Comparison of ENCODE assay signal across 23 cellular contexts in the genomic region with DNA sequence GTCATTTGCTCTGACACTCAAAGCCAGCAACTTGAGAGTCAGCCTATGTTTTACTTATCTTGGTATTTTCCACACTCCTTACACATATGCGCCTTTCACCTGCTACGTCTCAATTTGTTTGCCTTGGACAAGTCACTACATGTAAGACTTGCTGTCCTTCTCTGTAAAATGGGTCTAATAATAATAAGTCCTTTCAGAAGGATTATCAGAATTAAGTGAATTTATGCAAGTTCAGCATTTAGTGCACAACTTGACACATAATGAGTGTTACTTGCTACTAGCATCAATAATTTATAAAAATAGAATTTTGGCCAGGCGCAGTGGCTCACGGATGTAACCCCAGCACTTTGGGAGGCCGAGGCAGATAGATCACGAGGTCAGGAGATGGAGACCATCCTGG.
DNase-seq lines count a peak whose midpoint lies in the region; ATAC-seq and TF ChIP-seq lines count a peak whose summit lies in the region.
"Had no signal": no experiment of that assay in that cellular context is flagged by ENCODE, and none has a peak within 500 bp of the region (broad histone marks: within the 10 kb centered on the region; RNA-seq: fewer than 3 reads in every experiment).

No MANE protein-coding gene starts in this region.

- H3K9ac ChIP-seq in mesenchymal stem cell (ENCODE audit: low read length) = no peak overlapping the region
- H3K9ac ChIP-seq: KMS-11 had no signal

- no peak overlapping the region for H3K14ac ChIP-seq in mesenchymal stem cell (ENCODE audit: low read length in 2 of 2)

- H4K20me1 ChIP-seq in PC-9 (ENCODE audit: insufficient read depth) = no peaks in the 10 kb centered on the region

- H4K8ac ChIP-seq in mesenchymal stem cell (ENCODE audit: low read length) = no peak overlapping the region

- H4K91ac ChIP-seq in mesenchymal stem cell (ENCODE audit: low read length) = no peak overlapping the region

- H2AFZ ChIP-seq in PC-9 (no peak overlapping the region), mesenchymal stem cell (ENCODE audit: low read depth, low read length) (no peak overlapping the region)

- H2BK12ac ChIP-seq in mesenchymal stem cell (ENCODE audit: low read length in 2 of 2) = no peak overlapping the region

- H3K27ac ChIP-seq in PC-9 (peak overlapping the region; percentile 98; the same call in 1 of the 2 replicates), mesenchymal stem cell (ENCODE audit: low read length, poor library complexity, severe bottlenecking) (no peak overlapping the region), adrenal gland (no peak overlapping the region)
- H3K27ac ChIP-seq: 22Rv1, KMS-11 had no signal

- no peaks in the 10 kb centered on the region for H3K36me3 Mint-ChIP-seq in activated naive CD4-positive, alpha-beta T cell treated with anti-CD3 and anti-CD28 coated beads, Interleukin-2, amount 50 U/mL, for 24 hours
- no peaks in the 10 kb centered on the region for H3K36me3 Mint-ChIP-seq in chondrocyte (ENCODE audit: low read depth)
- no peaks in the 10 kb centered on the region for H3K36me3 Mint-ChIP-seq in activated CD8-positive, alpha-beta T cell treated with anti-CD3 and anti-CD28 coated beads for 36 hours (ENCODE audit: low read depth)
- H3K36me3 Mint-ChIP-seq: CD8-positive, alpha-beta T cell had no signal

- H3K4me1 Mint-ChIP-seq in activated naive CD4-positive, alpha-beta T cell treated with anti-CD3 and anti-CD28 coated beads, Interleukin-2, amount 50 U/mL, for 24 hours = peaks cover 30% of the 10 kb centered on the region
- H3K4me1 Mint-ChIP-seq in chondrocyte (ENCODE audit: low read depth) = peaks cover 59% of the 10 kb centered on the region
- H3K4me1 Mint-ChIP-seq in activated CD8-positive, alpha-beta T cell treated with anti-CD3 and anti-CD28 coated beads for 36 hours (ENCODE audit: low read depth) = peaks cover 15% of the 10 kb centered on the region

- peak overlapping the region; percentile 57 for H3K27ac Mint-ChIP-seq in activated naive CD4-positive, alpha-beta T cell treated with anti-CD3 and anti-CD28 coated beads, Interleukin-2, amount 50 U/mL, for 24 hours
- peak overlapping the region; percentile 19 for H3K27ac Mint-ChIP-seq in chondrocyte (ENCODE audit: unreplicated experiment)
- H3K27ac Mint-ChIP-seq in activated CD8-positive, alpha-beta T cell treated with anti-CD3 and anti-CD28 coated beads for 36 hours = no peak overlapping the region
- H3K27ac Mint-ChIP-seq: CD8-positive, alpha-beta T cell had no signal

- TF ChIP-seq POLR2A in adrenal gland (IDR thresholded peaks at IDR 0.05) = no peak

- no peaks in the 10 kb centered on the region for H3K9me2 ChIP-seq in PC-9 (ENCODE audit: insufficient read depth)

- TF ChIP-seq CTCF in PC-9 (conservative IDR thresholded peaks at IDR 0.05) (no peak), chondrocyte (IDR thresholded peaks at IDR 0.05) (no peak), adrenal gland (IDR thresholded peaks at IDR 0.05) (no peak)
- no peak for TF ChIP-seq CTCF in activated CD8-positive, alpha-beta T cell treated with anti-CD3 and anti-CD28 coated beads for 36 hours (IDR thresholded peaks at IDR 0.05)

- WGBS in mesenchymal stem cell = over 99% methylated on average over 5 of the region's 6 CpGs
- WGBS in adrenal gland, 4 donors = 91 to 97% (median 94%) methylated on average over 6 of the region's 6 CpGs

- intact Hi-C loops in PC-9 (cut with micrococcal nuclease; ENCODE audit: unreplicated experiment) = no loop called here
- intact Hi-C loops in activated CD8-positive, alpha-beta T cell treated with anti-CD3 and anti-CD28 coated beads for 36 hours (cut with micrococcal nuclease) = no loop called here
- intact Hi-C loops in adrenal gland (cut with DNase I) = no loop called here

- no peak overlapping the region for H3K4ac ChIP-seq in mesenchymal stem cell (ENCODE audit: low read depth in 1 of 2, low read length in 2 of 2)

- no TSS peak for BruUV-seq in PC-9 (replicated peaks; lab: Mats Ljungman, UMichigan)

- POLR2A ChIA-PET in PC-9 (lab: Charles Lee; ENCODE audit: unreplicated experiment) = interaction anchor here (0.6 kb wide), 1 partner anchor 130 kb away, joined by 4 read pairs; no protein-coding TSS in a partner anchor
- POLR2A ChIA-PET in activated CD8-positive, alpha-beta T cell treated with anti-CD3 and anti-CD28 coated beads for 36 hours (lab: Charles Lee) = interaction anchor here (1.2 kb wide), 1 partner anchor 33 kb away, joined by 4 read pairs; no protein-coding TSS in a partner anchor

- H3K23ac ChIP-seq in mesenchymal stem cell (ENCODE audit: low read length in 2 of 2) = no peak overlapping the region

- no peaks in the 10 kb centered on the region for H3K79me2 ChIP-seq in PC-9 (ENCODE audit: low read depth)

- no peak overlapping the region for H2BK5ac ChIP-seq in mesenchymal stem cell (ENCODE audit: low read depth, low read length, poor library complexity, severe bottlenecking)

- ATAC-seq in activated CD8-positive, alpha-beta T cell treated with anti-CD3 and anti-CD28 coated beads for 36 hours = no peak
- ATAC-seq: CD8-positive, alpha-beta T cell had no signal

- H3K18ac ChIP-seq in mesenchymal stem cell (ENCODE audit: low read depth in 1 of 2, low read length in 2 of 2) = no peak overlapping the region

- H2BK15ac ChIP-seq in mesenchymal stem cell (ENCODE audit: low read depth, poor library complexity, severe bottlenecking) = no peak overlapping the region

- H3K4me1 ChIP-seq in PC-9 (replicated peaks; ENCODE audit: insufficient read depth) = peaks cover 95% of the 10 kb centered on the region
- peaks cover 28% of the 10 kb centered on the region for H3K4me1 ChIP-seq in mesenchymal stem cell (ENCODE audit: control insufficient read depth, insufficient read depth, low read depth, low read length)
- peaks cover 10 to 28% of the 10 kb centered on the region in 2 donors for H3K4me1 ChIP-seq in adrenal gland (replicated peaks in 1 of 2)

- H3K4me3 Mint-ChIP-seq in activated naive CD4-positive, alpha-beta T cell treated with anti-CD3 and anti-CD28 coated beads, Interleukin-2, amount 50 U/mL, for 24 hours = no peak overlapping the region
- H3K4me3 Mint-ChIP-seq in chondrocyte (ENCODE audit: unreplicated experiment) = no peak overlapping the region
- H3K4me3 Mint-ChIP-seq in activated CD8-positive, alpha-beta T cell treated with anti-CD3 and anti-CD28 coated beads for 36 hours = no peak overlapping the region
- H3K4me3 Mint-ChIP-seq: CD8-positive, alpha-beta T cell had no signal

- H3K4me2 ChIP-seq in PC-9 (peak overlapping the region; percentile 75; the same call in 1 of the 2 replicates), mesenchymal stem cell (ENCODE audit: low read length, poor library complexity, severe bottlenecking) (no peak overlapping the region)
- H3K4me2 ChIP-seq: KMS-11 had no signal

- peaks cover 60% of the 10 kb centered on the region for H3F3A ChIP-seq in PC-9 (ENCODE audit: insufficient read depth, low read depth)

- H2AK5ac ChIP-seq in mesenchymal stem cell (ENCODE audit: low read length, severe bottlenecking) = peak overlapping the region; percentile 76

- H3K9me3 ChIP-seq in PC-9 (ENCODE audit: insufficient read depth, low read depth) (no peaks in the 10 kb centered on the region), mesenchymal stem cell (ENCODE audit: control insufficient read depth, low read length) (no peaks in the 10 kb centered on the region), adrenal gland (replicated peaks in 1 of 3) (no peaks in the 10 kb centered on the region)

- CTCF ChIA-PET in PC-9 (lab: Charles Lee) = interaction anchor here (0.6 kb wide), 2 partner anchors 15 to 188 kb away, joined by 3 to 14 read pairs; no protein-coding TSS in a partner anchor
- CTCF ChIA-PET in activated CD8-positive, alpha-beta T cell treated with anti-CD3 and anti-CD28 coated beads for 36 hours (lab: Charles Lee) = interaction anchor here (1.1 to 5.8 kb wide), 8 partner anchors 9 to 193 kb away, joined by 3 to 69 read pairs (median 4); no protein-coding TSS in a partner anchor

- no peaks in the 10 kb centered on the region for H3K27me3 Mint-ChIP-seq in activated naive CD4-positive, alpha-beta T cell treated with anti-CD3 and anti-CD28 coated beads, Interleukin-2, amount 50 U/mL, for 24 hours
- H3K27me3 Mint-ChIP-seq in chondrocyte (ENCODE audit: low read depth) = no peaks in the 10 kb centered on the region
- no peaks in the 10 kb centered on the region for H3K27me3 Mint-ChIP-seq in activated CD8-positive, alpha-beta T cell treated with anti-CD3 and anti-CD28 coated beads for 36 hours

- H3K27me3 ChIP-seq in PC-9 (ENCODE audit: insufficient read depth, low read depth) (no peaks in the 10 kb centered on the region), mesenchymal stem cell (ENCODE audit: control insufficient read depth in 1 of 2, insufficient read depth in 1 of 2, low read length in 2 of 2) (no peaks in the 10 kb centered on the region), adrenal gland (no peaks in the 10 kb centered on the region)

- no peaks in the 10 kb centered on the region for H3K79me1 ChIP-seq in mesenchymal stem cell (replicated peaks; ENCODE audit: low read length, poor library complexity, severe bottlenecking)

- no peak for DNase-seq in activated naive CD4-positive, alpha-beta T cell treated with anti-CD3 and anti-CD28 coated beads, Interleukin-2, amount 50 U/mL, for 16 hours
- no peak for DNase-seq in PC-9
- no peak for DNase-seq in chondrocyte (ENCODE audit: low spot score)
- no peak for DNase-seq in mesenchymal stem cell
- DNase-seq in activated CD8-positive, alpha-beta T cell treated with anti-CD3 and anti-CD28 coated beads for 36 hours = no peak
- no peak for DNase-seq in adrenal gland
- no peak for DNase-seq in nucleus accumbens (lab: John Stamatoyannopoulos, UW)
- DNase-seq: C1 segment of cervical spinal cord; CD8-positive, alpha-beta T cell; H7; NCI-H1048; NCI-H1417; NCI-H1694; NCI-H2029 treated with DMSO at 0.1 percent for 48 hours; NCI-H446 treated with DMSO at 0.1 percent for 48 hours; NCI-H526; NCI-H82; NK-92 treated with Interleukin-12 subunit alpha and Interleukin-12 subunit beta, amount 100 ng/mL, for 24 hours; RPMI8226; SHP77 treated with DMSO at 0.1 percent for 48 hours had no signal

- H3K4me3 ChIP-seq in PC-9 = no peak overlapping the region
- H3K4me3 ChIP-seq in mesenchymal stem cell (ENCODE audit: insufficient read depth in 1 of 2, low read depth in 1 of 2, low read length in 2 of 2) = no peak overlapping the region
- no peak overlapping the region for H3K4me3 ChIP-seq in adrenal gland

- H3K36me3 ChIP-seq in PC-9 (ENCODE audit: low read depth) (no peaks in the 10 kb centered on the region), mesenchymal stem cell (ENCODE audit: control insufficient read depth in 1 of 2, insufficient read depth in 2 of 2, low read depth in 1 of 2, low read length in 2 of 2) (no peaks in the 10 kb centered on the region), adrenal gland (replicated peaks in 1 of 2) (no peaks in the 10 kb centered on the region)

- H3K9me3 Mint-ChIP-seq in activated naive CD4-positive, alpha-beta T cell treated with anti-CD3 and anti-CD28 coated beads, Interleukin-2, amount 50 U/mL, for 24 hours = no peaks in the 10 kb centered on the region
- peaks cover 3% of the 10 kb centered on the region for H3K9me3 Mint-ChIP-seq in chondrocyte (ENCODE audit: low read depth)
- no peaks in the 10 kb centered on the region for H3K9me3 Mint-ChIP-seq in activated CD8-positive, alpha-beta T cell treated with anti-CD3 and anti-CD28 coated beads for 36 hours
- H3K9me3 Mint-ChIP-seq: CD8-positive, alpha-beta T cell had no signal

- no peak overlapping the region for H2BK120ac ChIP-seq in mesenchymal stem cell (ENCODE audit: low read depth, low read length)
